19 cellular contexts compared by ENCODE assay signal in the genomic region with DNA sequence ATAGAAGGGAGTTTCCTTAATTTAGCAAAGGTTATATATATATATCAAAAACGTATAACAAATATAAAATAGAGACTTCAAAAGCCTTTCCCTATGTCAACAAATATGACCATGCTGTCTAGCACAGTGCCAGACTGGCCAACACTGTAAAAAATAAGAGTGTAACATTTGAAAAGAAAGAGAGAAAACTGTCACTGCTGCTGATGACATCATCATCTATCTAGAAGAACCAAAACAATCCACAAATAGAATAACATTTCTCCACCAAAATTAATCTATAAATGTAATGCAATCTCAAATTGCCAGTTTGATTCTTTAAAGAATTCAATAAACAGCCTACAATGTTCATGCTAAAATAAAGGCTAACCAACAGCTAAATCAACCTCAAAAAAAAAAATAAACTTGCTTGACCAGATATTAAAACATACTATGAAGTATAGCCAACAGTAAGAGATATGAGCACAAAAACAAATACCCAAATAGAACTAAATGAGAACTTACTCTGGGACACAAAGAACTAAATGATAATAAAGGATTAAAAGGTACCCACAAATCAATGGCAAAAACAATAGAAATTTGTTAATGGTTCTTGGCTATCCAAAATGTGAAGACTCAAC. TPM values are rescaled to one million over a fixed set of nuclear protein-coding genes. Genes with fewer than 3 reads are reported as not detected.
A peak's percentile ranks its signal among the peaks of the same experiment; 100 is the strongest.
DNase-seq lines count a peak whose midpoint lies in the region; ATAC-seq, FAIRE-seq and TF ChIP-seq lines count a peak whose summit lies in the region.
"Had no signal": no experiment of that assay in that cellular context is flagged by ENCODE, and none has a peak within 500 bp of the region (broad histone marks: within the 10 kb centered on the region; RNA-seq: fewer than 3 reads in every experiment).

No MANE protein-coding gene starts in this region.

- H3K27ac ChIP-seq in A673 (ENCODE audit: low read depth, low read length, poor library complexity, severe bottlenecking) = peak overlapping the region; percentile 11
- H3K27ac ChIP-seq: suprapubic skin had no signal

- TF ChIP-seq POLR2A in GM12891 (IDR thresholded peaks at IDR 0.05; ENCODE audit: low read depth, low read length) = no peak

- no peak for DNase-seq in A673 (ENCODE audit: low spot score)
- DNase-seq in LNCaP clone FGC (ENCODE audit: low read depth) = peak; percentile 41
- DNase-seq in dermis blood vessel endothelial cell = peak; percentile 40
- DNase-seq in osteocyte (ENCODE audit: extremely low spot score, unreplicated experiment) = no peak
- DNase-seq in SKM-1 (lab: John Stamatoyannopoulos, UW; ENCODE audit: unreplicated experiment) = no peak
- DNase-seq in GM12891 (ENCODE audit: insufficient read length, low spot score) = no peak
- DNase-seq in activated naive CD8-positive, alpha-beta T cell treated with anti-CD3 and anti-CD28 coated beads, Interleukin-2, amount 50 U/mL, for 24 hours = no peak
- DNase-seq: activated CD4-positive, CD25-positive, alpha-beta regulatory T cell treated with anti-CD3 and anti-CD28 coated beads, Interleukin-2, amount 50 U/mL, for 72 hours; activated CD8-positive, alpha-beta memory T cell treated with anti-CD3 and anti-CD28 coated beads, Interleukin-2, amount 50 U/mL, for 4 hours; activated naive CD4-positive, alpha-beta T cell treated with Interleukin-2 at 50 U/mL for 16 hours; kidney; MM.1S; NCI-H2107; NCI-H748 treated with DMSO at 0.1 percent for 48 hours; Peyer's patch; posterior cingulate gyrus had no signal

- intact Hi-C loops in A673 (cut with micrococcal nuclease; ENCODE audit: unreplicated experiment) = no loop called here

- H3K27me3 Mint-ChIP-seq in osteocyte (ENCODE audit: unreplicated experiment) = no peaks in the 10 kb centered on the region
- H3K27me3 Mint-ChIP-seq in activated naive CD8-positive, alpha-beta T cell treated with anti-CD3 and anti-CD28 coated beads, Interleukin-2, amount 50 U/mL, for 24 hours = no peaks in the 10 kb centered on the region

- TF ChIP-seq CTCF in A673 (conservative IDR thresholded peaks at IDR 0.05; ENCODE audit: low read depth, low read length) (no peak), LNCaP clone FGC (IDR thresholded peaks at IDR 0.05; ENCODE audit: control insufficient read depth, extremely low read depth, insufficient read depth) (no peak), osteocyte (IDR thresholded peaks at IDR 0.05) (no peak)

- peak overlapping the region; percentile 50 for H3K4me3 Mint-ChIP-seq in osteocyte (ENCODE audit: unreplicated experiment)
- H3K4me3 Mint-ChIP-seq in activated naive CD8-positive, alpha-beta T cell treated with anti-CD3 and anti-CD28 coated beads, Interleukin-2, amount 50 U/mL, for 24 hours = no peak overlapping the region
- H3K4me3 Mint-ChIP-seq: T-helper 1 cell treated with Interleukin-12 subunit alpha and Interleukin-12 subunit beta and Interleukin-4 antibody, amounts not matched to agents 30 μg/mL and 1 μg/mL, for 36 hours had no signal

- peaks cover 23% of the 10 kb centered on the region for H3K4me1 ChIP-seq in A673 (ENCODE audit: insufficient read depth, low read length, poor library complexity, severe bottlenecking)

- H3K4me1 Mint-ChIP-seq in osteocyte (ENCODE audit: unreplicated experiment) = peaks cover 73% of the 10 kb centered on the region
- no peaks in the 10 kb centered on the region for H3K4me1 Mint-ChIP-seq in activated naive CD8-positive, alpha-beta T cell treated with anti-CD3 and anti-CD28 coated beads, Interleukin-2, amount 50 U/mL, for 24 hours

- H3K27ac Mint-ChIP-seq in osteocyte (ENCODE audit: unreplicated experiment) = peak overlapping the region; percentile 91
- no peak overlapping the region for H3K27ac Mint-ChIP-seq in activated naive CD8-positive, alpha-beta T cell treated with anti-CD3 and anti-CD28 coated beads, Interleukin-2, amount 50 U/mL, for 24 hours
- H3K27ac Mint-ChIP-seq: T-helper 1 cell treated with Interleukin-12 subunit alpha and Interleukin-12 subunit beta and Interleukin-4 antibody, amounts not matched to agents 30 μg/mL and 1 μg/mL, for 36 hours had no signal

- CTCF ChIA-PET in A673 (lab: Charles Lee) = no interaction called here

- H3K4me3 ChIP-seq in A673 (ENCODE audit: low read depth, low read length, poor library complexity, severe bottlenecking) (no peak overlapping the region), LNCaP clone FGC (ENCODE audit: low read depth, low read length) (peak overlapping the region; percentile 27)
- H3K4me3 ChIP-seq: Peyer's patch, suprapubic skin had no signal

- POLR2A ChIA-PET in A673 (lab: Charles Lee; ENCODE audit: low non-redundant PET) = no interaction called here

- peaks cover 12% of the 10 kb centered on the region for H3K36me3 Mint-ChIP-seq in osteocyte (ENCODE audit: unreplicated experiment)
- H3K36me3 Mint-ChIP-seq in activated naive CD8-positive, alpha-beta T cell treated with anti-CD3 and anti-CD28 coated beads, Interleukin-2, amount 50 U/mL, for 24 hours (ENCODE audit: low read depth) = no peaks in the 10 kb centered on the region

- peaks cover 4% of the 10 kb centered on the region for H3K9me3 ChIP-seq in A673 (ENCODE audit: low read depth, low read length, poor library complexity, severe bottlenecking)
- H3K9me3 ChIP-seq: Peyer's patch, suprapubic skin had no signal

- H3K9me3 Mint-ChIP-seq in osteocyte (ENCODE audit: unreplicated experiment) = no peaks in the 10 kb centered on the region
- peaks cover 4% of the 10 kb centered on the region for H3K9me3 Mint-ChIP-seq in activated naive CD8-positive, alpha-beta T cell treated with anti-CD3 and anti-CD28 coated beads, Interleukin-2, amount 50 U/mL, for 24 hours

- BruUV-seq in A673 (replicated peaks; lab: Mats Ljungman, UMichigan) = no TSS peak

- no peak for ATAC-seq in GM19463 (IDR thresholded peaks at IDR 0.05; ENCODE audit: unreplicated experiment)
- no peak for ATAC-seq in activated naive CD8-positive, alpha-beta T cell treated with anti-CD3 and anti-CD28 coated beads, Interleukin-2, amount 50 U/mL, for 24 hours

- no peak for FAIRE-seq in GM12891 (lab: Jason Lieb, UNC)

- H3K36me3 ChIP-seq in A673 (ENCODE audit: insufficient read depth, low read length, poor library complexity, severe bottlenecking) = no peaks in the 10 kb centered on the region
- H3K36me3 ChIP-seq: Peyer's patch, suprapubic skin had no signal

- no peaks in the 10 kb centered on the region for H3K27me3 ChIP-seq in A673 (replicated peaks; ENCODE audit: insufficient read depth, low read depth, low read length, poor library complexity)
- H3K27me3 ChIP-seq: Peyer's patch, suprapubic skin had no signal

TF ChIP-seq in GM12891, 5 proteins besides CTCF, POLR2A, EP300 and RAD21:
- TF ChIP-seq TAF1 (IDR thresholded peaks at IDR 0.05; ENCODE audit: low read depth, low read length) (no peak), PAX5 (IDR thresholded peaks at IDR 0.05; ENCODE audit: insufficient read depth, low read length, severe bottlenecking) (no peak), POU2F2 (IDR thresholded peaks at IDR 0.05; ENCODE audit: low read depth, low read length) (no peak), POLR2AphosphoS5 (IDR thresholded peaks at IDR 0.05; ENCODE audit: low read depth, low read length) (no peak), SPI1 (IDR thresholded peaks at IDR 0.05; ENCODE audit: low read depth, low read length) (no peak)
TF ChIP-seq in GM12891: peak in this region for 0.

RNA-seq across cellular contexts. Expression of a gene that starts 50.2 kb away (rescaled TPM):
- total RNA-seq in A673 (2021) (171 and 186 TPM in 2 replicates), dermis blood vessel endothelial cell (47.0 and 63.1 TPM in 2 replicates), osteocyte (232 and 233 TPM in 2 replicates)
- not detected for polyA plus RNA-seq in GM12891 (2012; ENCODE audit: low read depth, missing spikeins)

Comparison
In these comparisons a context has a peak if more than half of its experiments do, and no peak if none do; other contexts are left out.
1. DNase-seq: peak in LNCaP clone FGC (single experiment) and dermis blood vessel endothelial cell (single experiment); none in A673 (single experiment), osteocyte (single experiment), SKM-1 (single experiment), GM12891 (single experiment) and activated naive CD8-positive, alpha-beta T cell treated with anti-CD3 and anti-CD28 coated beads, Interleukin-2, amount 50 U/mL, for 24 hours (single experiment).